8 cellular contexts compared by ENCODE assay signal in genomic region chr4:153521995-153522799, GRCh38. TPM values are rescaled to one million over a fixed set of nuclear protein-coding genes. Genes with fewer than 3 reads are reported as not detected.
DNase-seq lines count a peak whose midpoint lies in the region; ATAC-seq lines count a peak whose summit lies in the region.

No MANE protein-coding gene starts in this region.

- peak; percentile 27 for ATAC-seq in GM19043 (IDR thresholded peaks at IDR 0.05; ENCODE audit: low read depth, unreplicated experiment)
- peak; percentile 28 for ATAC-seq in HG03135 (IDR thresholded peaks at IDR 0.05; ENCODE audit: unreplicated experiment)
- peak; percentile 68 to 75 for ATAC-seq in naive thymus-derived CD8-positive, alpha-beta T cell

- intact Hi-C loops in activated CD4-positive, alpha-beta T cell treated with anti-CD3 and anti-CD28 coated beads, Interleukin-2, amount 10 ng/mL, durations not matched to agents 24 days and 14 days (cut with micrococcal nuclease): loop anchor here (1.0 to 10.0 kb wide), 8 partner anchors 8 to 987 kb away; partner anchors contain the start of gene FBXW7

- peaks cover 31% of the 10 kb centered on the region for H3K36me3 Mint-ChIP-seq in activated CD4-positive, alpha-beta T cell treated with anti-CD3 and anti-CD28 coated beads, Interleukin-2, amount 10 ng/mL, durations not matched to agents 24 days and 14 days (ENCODE audit: low read depth)
- H3K36me3 Mint-ChIP-seq in naive thymus-derived CD8-positive, alpha-beta T cell: peaks cover 0 to 17% (median 11%) of the 10 kb centered on the region in 3 donors

- POLR2A ChIA-PET in naive thymus-derived CD8-positive, alpha-beta T cell (lab: Charles Lee): interaction anchor here (0.6 to 4.9 kb wide), 14 partner anchors 9 to 89 kb away, joined by 3 to 65 read pairs (median 4); partner anchors contain the start of gene TMEM131L

- H3K27ac Mint-ChIP-seq in activated CD4-positive, alpha-beta T cell treated with anti-CD3 and anti-CD28 coated beads, Interleukin-2, amount 10 ng/mL, durations not matched to agents 24 days and 14 days: peak overlapping the region; percentile 95
- peak overlapping the region; percentile 83 to 97 (median 92) for H3K27ac Mint-ChIP-seq in naive thymus-derived CD8-positive, alpha-beta T cell

- no peaks in the 10 kb centered on the region for H3K9me3 Mint-ChIP-seq in activated CD4-positive, alpha-beta T cell treated with anti-CD3 and anti-CD28 coated beads, Interleukin-2, amount 10 ng/mL, durations not matched to agents 24 days and 14 days
- no peaks in the 10 kb centered on the region for H3K9me3 Mint-ChIP-seq in naive thymus-derived CD8-positive, alpha-beta T cell

- H3K4me1 Mint-ChIP-seq in activated CD4-positive, alpha-beta T cell treated with anti-CD3 and anti-CD28 coated beads, Interleukin-2, amount 10 ng/mL, durations not matched to agents 24 days and 14 days: peaks cover 83% of the 10 kb centered on the region
- peaks cover 56 to 99% (median 98%) of the 10 kb centered on the region in 4 donors for H3K4me1 Mint-ChIP-seq in naive thymus-derived CD8-positive, alpha-beta T cell

- peak overlapping the region; percentile 75 for H3K4me3 Mint-ChIP-seq in activated CD4-positive, alpha-beta T cell treated with anti-CD3 and anti-CD28 coated beads, Interleukin-2, amount 10 ng/mL, durations not matched to agents 24 days and 14 days
- H3K4me3 Mint-ChIP-seq in naive thymus-derived CD8-positive, alpha-beta T cell: peak overlapping the region; percentile 64 to 89 (median 84)

- DNase-seq in activated CD4-positive, alpha-beta T cell treated with anti-CD3 and anti-CD28 coated beads, Interleukin-2, amount 10 ng/mL, durations not matched to agents 24 days and 14 days: peak; percentile 87
- DNase-seq in naive thymus-derived CD8-positive, alpha-beta T cell: peak; percentile 28 to 81 (median 58)
- DNase-seq in NCI-H2196 treated with DMSO at 0.1 percent for 48 hours (lab: John Stamatoyannopoulos, UW; ENCODE audit: unreplicated experiment) (no peak), glomerular visceral epithelial cell (ENCODE audit: extremely low spot score) (no peak), hypothalamus (lab: John Stamatoyannopoulos, UW) (no peak), NCI-H146 (lab: John Stamatoyannopoulos, UW) (no peak)

- H3K27me3 Mint-ChIP-seq in activated CD4-positive, alpha-beta T cell treated with anti-CD3 and anti-CD28 coated beads, Interleukin-2, amount 10 ng/mL, durations not matched to agents 24 days and 14 days: no peaks in the 10 kb centered on the region
- no peaks in the 10 kb centered on the region for H3K27me3 Mint-ChIP-seq in naive thymus-derived CD8-positive, alpha-beta T cell

RNA-seq across cellular contexts. Expression of gene TMEM131L, which starts 56.0 kb away (rescaled TPM):
- total RNA-seq in activated CD4-positive, alpha-beta T cell treated with anti-CD3 and anti-CD28 coated beads, Interleukin-2, amount 10 ng/mL, durations not matched to agents 24 days and 14 days: 40.3 and 40.6 TPM in 2 replicates
- total RNA-seq in naive thymus-derived CD8-positive, alpha-beta T cell: 10 to 100 TPM; 72.2 to 72.6 TPM
- 10 to 100 TPM; 13.8 to 32.9 (median 26.7) TPM for polyA plus RNA-seq in naive thymus-derived CD8-positive, alpha-beta T cell

Comparison
In these comparisons a context has a peak if more than half of its experiments do, and no peak if none do; other contexts are left out.
1. DNase-seq: peak in activated CD4-positive, alpha-beta T cell treated with anti-CD3 and anti-CD28 coated beads, Interleukin-2, amount 10 ng/mL, durations not matched to agents 24 days and 14 days (single experiment) and naive thymus-derived CD8-positive, alpha-beta T cell (10 of 10); none in NCI-H2196 treated with DMSO at 0.1 percent for 48 hours (single experiment), glomerular visceral epithelial cell (single experiment), hypothalamus (0 of 51) and NCI-H146 (single experiment).
2. Peak in every context shown above with its lines, with median percentiles within 50 percentile points of each other: ATAC-seq.